In genomic region chr15:73078722-73079121, GRCh38 we compare ENCODE assay signal across 9 cellular contexts. TPM values are rescaled to one million over a fixed set of nuclear protein-coding genes. Genes with fewer than 3 reads are reported as not detected.
DNase-seq lines count a peak whose midpoint lies in the region; ATAC-seq, FAIRE-seq and TF ChIP-seq lines count a peak whose summit lies in the region.
"Had no signal": no experiment of that assay in that cellular context is flagged by ENCODE, and none has a peak within 500 bp of the region (broad histone marks: within the 10 kb centered on the region; RNA-seq: fewer than 3 reads in every experiment).

No MANE protein-coding gene starts in this region.

- DNase-seq in AG04449 (ENCODE audit: low read depth, low spot score) = peak; percentile 9
- DNase-seq in KBM-7 = peak; percentile 79
- peak; percentile 59 for DNase-seq in brain microvascular endothelial cell
- DNase-seq in HepG2 (ENCODE audit: low spot score) = peak; percentile 73
- DNase-seq in iPS-NIHi11 (ENCODE audit: low spot score) = no peak
- DNase-seq in adrenal gland = no peak
- DNase-seq in amygdala (lab: John Stamatoyannopoulos, UW) = no peak
- DNase-seq in activated T-cell treated with anti-CD3 and anti-CD28 coated beads for 4 hours = no peak
- DNase-seq: erythroblast had no signal

- intact Hi-C loops in HepG2 (cut with micrococcal nuclease; ENCODE audit: unreplicated experiment) = loop anchor here (2.0 kb wide), 1 partner anchor 26 kb away; the partner anchor contains the start of gene NEO1
- intact Hi-C loops in adrenal gland (cut with DNase I) = no loop called here

- WGBS in HepG2 (ENCODE audit: low lambda C conversion rate) = 59% methylated on average over 2 of the region's 2 CpGs
- WGBS in adrenal gland, 4 donors = 50 to 78% (median 73%) methylated on average over 2 of the region's 2 CpGs

- H2AFZ ChIP-seq in HepG2 (ENCODE audit: low read length) = no peak overlapping the region

- H3K27ac ChIP-seq in brain microvascular endothelial cell (no peak overlapping the region), HepG2 (ENCODE audit: extremely low read length, insufficient read depth, low read length) (no peak overlapping the region), adrenal gland (no peak overlapping the region)

- no peaks in the 10 kb centered on the region for H3K79me2 ChIP-seq in HepG2 (ENCODE audit: insufficient read depth, low read length)

- no peak for FAIRE-seq in HepG2 (lab: Jason Lieb, UNC)

- H3K9me3 ChIP-seq in HepG2 (ENCODE audit: low read length) (no peaks in the 10 kb centered on the region), adrenal gland (replicated peaks in 1 of 3) (no peaks in the 10 kb centered on the region)

- ATAC-seq in HepG2 = peak; percentile 36; the same call in 1 of the 3 replicates

- H3K27me3 ChIP-seq in brain microvascular endothelial cell (replicated peaks) = no peaks in the 10 kb centered on the region
- no peaks in the 10 kb centered on the region for H3K27me3 ChIP-seq in HepG2 (ENCODE audit: control insufficient read depth in 1 of 2, insufficient read depth in 2 of 2, low read length in 2 of 2)
- no peaks in the 10 kb centered on the region for H3K27me3 ChIP-seq in adrenal gland

- H3K4me1 ChIP-seq in HepG2 (ENCODE audit: insufficient read depth, low read length) (peaks cover 12% of the 10 kb centered on the region), adrenal gland (replicated peaks in 1 of 2) (peaks cover 0 to 23% of the 10 kb centered on the region in 2 donors)

- TF ChIP-seq CTCF in AG04449 (IDR thresholded peaks at IDR 0.05; ENCODE audit: insufficient read depth, low read length, missing control alignments) (no peak), brain microvascular endothelial cell (IDR thresholded peaks at IDR 0.05; ENCODE audit: low read depth, low read length, missing control alignments) (no peak), HepG2 (CRISPR knock-in tag; IDR thresholded peaks at IDR 0.05) (no peak), adrenal gland (IDR thresholded peaks at IDR 0.05) (no peak)

- peak overlapping the region; percentile 6; the same call in 1 of the 2 replicates for H3K4me2 ChIP-seq in HepG2 (ENCODE audit: low read depth, low read length)

- no peak for TF ChIP-seq RAD21 in HepG2 (CRISPR knock-in tag; IDR thresholded peaks at IDR 0.05)

- in situ Hi-C loops in KBM-7 (cut with MboI; ENCODE audit: low pct_unique_long_range_greater_than_20kb, low sequenced_read_pairs) = no loop called here
- in situ Hi-C loops in brain microvascular endothelial cell (cut with HindIII; ENCODE audit: low pct_ligation_motif_present, low sequenced_read_pairs) = loop anchor here (25.0 kb wide), 1 partner anchor 316 kb away; no protein-coding TSS in a partner anchor
- in situ Hi-C loops in HepG2 (cut with HindIII; ENCODE audit: extremely low pct_ligation_motif_present, low pct_unique_long_range_greater_than_20kb) = no loop called here

- H3K9ac ChIP-seq in HepG2 (ENCODE audit: insufficient read depth, low read depth, low read length) = no peak overlapping the region

- H4K20me1 ChIP-seq in HepG2 (ENCODE audit: insufficient read depth, low read length) = no peaks in the 10 kb centered on the region

- no peak for TF ChIP-seq POLR2A in HepG2 (IDR thresholded peaks at IDR 0.05; ENCODE audit: insufficient read depth in 1 of 2, low read depth in 2 of 2, low read length in 2 of 2)
- TF ChIP-seq POLR2A in adrenal gland (IDR thresholded peaks at IDR 0.05) = no peak

- no peaks in the 10 kb centered on the region for H3K36me3 ChIP-seq in brain microvascular endothelial cell (replicated peaks)
- no peaks in the 10 kb centered on the region for H3K36me3 ChIP-seq in HepG2 (replicated peaks in 1 of 2; ENCODE audit: control insufficient read depth in 1 of 2, insufficient read depth in 2 of 2, low read length in 2 of 2)
- H3K36me3 ChIP-seq in adrenal gland (replicated peaks in 1 of 2) = no peaks in the 10 kb centered on the region

- no peak for TF ChIP-seq EP300 in HepG2 (IDR thresholded peaks at IDR 0.05; ENCODE audit: low read depth in 2 of 2, low read length in 2 of 2)
- TF ChIP-seq EP300 in HepG2 (CRISPR knock-in tag; IDR thresholded peaks at IDR 0.05; ENCODE audit: borderline replicate concordance) = no peak

- BruUV-seq in HepG2 (replicated peaks; lab: Mats Ljungman, UMichigan) = no TSS peak

- H3K4me3 ChIP-seq in AG04449 (ENCODE audit: low read depth, low read length) = no peak overlapping the region
- H3K4me3 ChIP-seq in brain microvascular endothelial cell (ENCODE audit: low read depth, low read length) = no peak overlapping the region
- no peak overlapping the region for H3K4me3 ChIP-seq in HepG2 (replicated peaks in 1 of 3; ENCODE audit: insufficient read depth in 1 of 3, low read depth in 2 of 3, low read length in 3 of 3)
- H3K4me3 ChIP-seq in adrenal gland = no peak overlapping the region

- POLR2A ChIA-PET in AG04449 (lab: Yijun Ruan, JAX) (no interaction called here), HepG2 (lab: Yijun Ruan, JAX) (interaction anchor here (0.7 kb wide), 1 partner anchor 296 kb away, joined by 3 read pairs; no protein-coding TSS in a partner anchor)

- CTCF ChIA-PET in AG04449 (lab: Yijun Ruan, JAX) = interaction anchor here (0.7 to 2.8 kb wide), 5 partner anchors 281 to 479 kb away, joined by 3 to 16 read pairs (median 9); no protein-coding TSS in a partner anchor
- CTCF ChIA-PET in HepG2 (lab: Yijun Ruan, JAX; ENCODE audit: low intra/inter-chr PET ratio, low total read pairs) = no interaction called here

TF ChIP-seq in HepG2, 621 proteins besides CTCF, POLR2A, EP300 and RAD21:
- TF ChIP-seq CEBPB (IDR thresholded peaks at IDR 0.05; ENCODE audit: borderline replicate concordance, low read depth, low read length) = peak; percentile 61
- TF ChIP-seq SOX13 (IDR thresholded peaks at IDR 0.05) = no peak
- peak in 1 of 2 experiments; percentile 85; a peak in 2 of 4 replicates for TF ChIP-seq SOX13 (CRISPR knock-in tag; conservative IDR thresholded peaks at IDR 0.05 in 1 of 2, IDR thresholded peaks at IDR 0.05 in 1 of 2)
- TF ChIP-seq SOX5 (CRISPR knock-in tag; IDR thresholded peaks at IDR 0.05; ENCODE audit: borderline replicate concordance) = peak; percentile 68; the same call in 1 of the 2 replicates
- no peak for TF ChIP-seq TARDBP (CRISPR knock-in tag; IDR thresholded peaks at IDR 0.05)
- TF ChIP-seq CEBPG (CRISPR knock-in tag; IDR thresholded peaks at IDR 0.05) = peak; percentile 54
- TF ChIP-seq SOX6 (IDR thresholded peaks at IDR 0.05) = no peak
- TF ChIP-seq SOX6 (CRISPR knock-in tag; IDR thresholded peaks at IDR 0.05) = peak; percentile 63; the same call in 1 of the 2 replicates

RNA-seq across cellular contexts. Expression of gene NEO1, which starts 26.5 kb away (rescaled TPM):
- total RNA-seq in HepG2 (2016; rRNA removed; fragmentation: Illumina TruSeq; extraction: Trizol) (10.0 and 11.0 TPM in 2 replicates), adrenal gland (10 to 100 TPM; 13.8 to 28.6 (median 20.9) TPM)
- 1.2 and 3.5 TPM in 2 replicates for total RNA-seq in HepG2 (2016; cell fraction: cytosol; rRNA removed; fragmentation: Illumina TruSeq; extraction: Trizol; ENCODE audit: low read depth)
- total RNA-seq in HepG2 (2016; cell fraction: insoluble cytoplasmic fraction; rRNA removed; fragmentation: Illumina TruSeq; extraction: Trizol) = 6.9 and 13.6 TPM in 2 replicates
- 6.0 and 6.5 TPM in 2 replicates for total RNA-seq in HepG2 (2016; cell fraction: membrane; rRNA removed; fragmentation: Illumina TruSeq; extraction: Trizol)
- total RNA-seq in HepG2 (2016; cell fraction: nucleus; rRNA removed; fragmentation: Illumina TruSeq; extraction: Trizol) = 19.6 and 20.3 TPM in 2 replicates
- polyA plus RNA-seq in HepG2 (2011; rRNA removed) (8.4 and 9.1 TPM in 2 replicates), adrenal gland (10 to 100 TPM in 1 of 3 donors, 1 to 10 TPM in 2; 5.7 to 14.9 (median 7.6) TPM)
- 9.5 and 9.7 TPM in 2 replicates for polyA plus RNA-seq in HepG2 (2011; cell fraction: cytosol; rRNA removed)
- polyA plus RNA-seq in HepG2 (2011; cell fraction: nucleus; rRNA removed) = 8.3 and 9.8 TPM in 2 replicates
- polyA plus RNA-seq in HepG2 (2012) = 10.0 and 15.1 TPM in 2 replicates
- polyA plus RNA-seq in HepG2 (2016; cell fraction: cytosol; fragmentation: Illumina TruSeq; extraction: Trizol; ENCODE audit: low read depth) = 0.67 and 1.0 TPM in 2 replicates
- 4.7 and 7.6 TPM in 2 replicates for polyA plus RNA-seq in HepG2 (2016; cell fraction: insoluble cytoplasmic fraction; fragmentation: Illumina TruSeq; extraction: Trizol; ENCODE audit: low read depth)
- polyA plus RNA-seq in HepG2 (2016; cell fraction: membrane; fragmentation: Illumina TruSeq; extraction: Trizol; ENCODE audit: low read depth) = 2.4 and 2.6 TPM in 2 replicates
- 14.1 and 15.2 TPM in 2 replicates for polyA plus RNA-seq in HepG2 (2016; cell fraction: nucleus; fragmentation: Illumina TruSeq; extraction: Trizol; ENCODE audit: insufficient read depth, low read depth)
- 17.6 and 22.5 TPM in 2 replicates for polyA minus RNA-seq in HepG2 (2011; rRNA and poly(A)+ RNA removed; ENCODE audit: low replicate concordance)
- 7.7 and 7.9 TPM in 2 replicates for polyA minus RNA-seq in HepG2 (2011; cell fraction: cytosol; rRNA and poly(A)+ RNA removed)
- polyA minus RNA-seq in HepG2 (2011; cell fraction: nucleus; rRNA and poly(A)+ RNA removed) = 14.0 and 27.7 TPM in 2 replicates

Comparison
In these comparisons a context has a peak if more than half of its experiments do, and no peak if none do; other contexts are left out.
1. DNase-seq: peak in AG04449 (single experiment), KBM-7 (single experiment), brain microvascular endothelial cell (single experiment) and HepG2 (single experiment); none in iPS-NIHi11 (single experiment), adrenal gland (0 of 7), amygdala (0 of 56) and activated T-cell treated with anti-CD3 and anti-CD28 coated beads for 4 hours (single experiment).